12 cellular contexts compared by ENCODE assay signal in the genomic region with DNA sequence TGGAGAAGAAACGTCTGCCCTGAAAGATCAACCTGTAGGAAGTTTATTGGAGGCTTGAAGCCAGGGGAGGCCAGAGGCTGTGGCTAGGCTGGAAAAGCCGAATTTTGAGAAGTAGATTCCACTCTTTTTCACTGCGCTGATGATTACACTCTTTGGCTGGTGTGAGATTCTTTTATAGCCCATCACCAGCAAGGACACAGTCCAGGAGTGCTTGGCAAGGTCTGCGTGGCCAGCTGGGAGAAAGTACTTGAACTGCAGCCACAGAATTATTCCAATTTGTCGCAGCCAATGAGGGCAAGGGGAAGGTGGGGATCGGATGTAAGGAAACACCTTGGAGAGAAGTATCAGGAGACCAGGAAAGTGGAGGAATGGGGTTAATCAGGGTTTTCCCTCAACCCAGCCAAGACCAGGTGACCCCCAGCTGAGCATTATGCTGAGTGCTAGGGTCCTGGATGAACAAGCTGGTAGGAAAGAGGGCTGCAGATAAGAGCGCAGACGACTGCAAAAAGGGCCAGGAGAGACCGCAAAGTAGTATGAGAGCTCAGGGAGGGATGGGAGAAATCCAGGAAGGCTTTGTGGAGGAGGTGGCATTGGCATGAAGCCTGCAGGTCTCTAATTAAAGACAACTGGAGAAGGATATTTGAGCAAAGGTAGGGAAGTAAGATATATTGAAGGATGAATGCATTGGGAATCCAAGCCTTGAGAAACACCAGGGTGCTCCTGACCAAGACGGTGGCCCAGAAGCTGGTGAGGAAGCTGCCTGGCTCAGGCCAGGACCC. TPM values are rescaled to one million over a fixed set of nuclear protein-coding genes. Genes with fewer than 3 reads are reported as not detected.
DNase-seq lines count a peak whose midpoint lies in the region; ATAC-seq and TF ChIP-seq lines count a peak whose summit lies in the region.
"Had no signal": no experiment of that assay in that cellular context is flagged by ENCODE, and none has a peak within 500 bp of the region (broad histone marks: within the 10 kb centered on the region; RNA-seq: fewer than 3 reads in every experiment).

No MANE protein-coding gene starts in this region.

- no peak for DNase-seq in CD14-positive monocyte (ENCODE audit: low spot score)
- peak; percentile 46 for DNase-seq in fibroblast of the aortic adventitia (ENCODE audit: low read depth)
- DNase-seq in psoas muscle = no peak
- no peak for DNase-seq in SKM-1 treated with dmso at 0.1 percent for 144 hours (lab: John Stamatoyannopoulos, UW; ENCODE audit: unreplicated experiment)
- no peak for DNase-seq in NCI-H1417 (lab: John Stamatoyannopoulos, UW)
- no peak for DNase-seq in midbrain (lab: John Stamatoyannopoulos, UW)
- DNase-seq: NCI-H1436, NCI-H69 had no signal

- H3K4me1 ChIP-seq in Loucy (ENCODE audit: insufficient read depth, low read length, poor library complexity, severe bottlenecking) (peaks cover 75% of the 10 kb centered on the region), psoas muscle (peaks cover 14% of the 10 kb centered on the region)
- H3K4me1 ChIP-seq: right lobe of liver had no signal

- peak overlapping the region; percentile 63 for H3K9ac ChIP-seq in Loucy (ENCODE audit: low read depth, low read length, poor library complexity, severe bottlenecking)

- peak overlapping the region in 5 of 7 donors; percentile 53 to 73 (median 64) for H3K27ac Mint-ChIP-seq in CD14-positive monocyte

- H3K9me2 ChIP-seq in Loucy (replicated peaks; ENCODE audit: low read depth, low read length) = no peaks in the 10 kb centered on the region

- H3K27ac ChIP-seq in psoas muscle = no peak overlapping the region
- H3K27ac ChIP-seq: right lobe of liver had no signal

- H3K27me3 Mint-ChIP-seq in CD14-positive monocyte (ENCODE audit: low read depth in 3 of 3) = peaks cover 0 to 2% (median 0%) of the 10 kb centered on the region in 3 donors

- no peak overlapping the region for H2AFZ ChIP-seq in Loucy (ENCODE audit: low read length)

- no peak overlapping the region for H3K4me3 ChIP-seq in Loucy (ENCODE audit: low read length, poor library complexity, severe bottlenecking)
- no peak overlapping the region for H3K4me3 ChIP-seq in fibroblast of the aortic adventitia (ENCODE audit: low read depth, low read length)
- no peak overlapping the region for H3K4me3 ChIP-seq in psoas muscle
- H3K4me3 ChIP-seq: right lobe of liver had no signal

- no peaks in the 10 kb centered on the region for H3K79me2 ChIP-seq in Loucy (ENCODE audit: insufficient read depth, low read length)

- peaks cover 0 to under 1% (median 0%) of the 10 kb centered on the region in 7 donors for H3K9me3 Mint-ChIP-seq in CD14-positive monocyte

- no peak overlapping the region for H3K4me3 Mint-ChIP-seq in CD14-positive monocyte

- H3K4me2 ChIP-seq in Loucy (ENCODE audit: low read depth, low read length, poor library complexity, severe bottlenecking) = peak overlapping the region; percentile 46

- intact Hi-C loops in CD14-positive monocyte (cut with micrococcal nuclease) (no loop called here), psoas muscle (cut with DNase I) (no loop called here)

- H3K9me3 ChIP-seq in Loucy (ENCODE audit: insufficient read depth, low read depth, low read length) = no peaks in the 10 kb centered on the region
- H3K9me3 ChIP-seq in psoas muscle = no peaks in the 10 kb centered on the region
- H3K9me3 ChIP-seq: right lobe of liver had no signal

- no peaks in the 10 kb centered on the region for H3K36me3 ChIP-seq in Loucy (ENCODE audit: insufficient read depth, low read length)
- peaks cover 0 to 18% of the 10 kb centered on the region in 2 donors for H3K36me3 ChIP-seq in psoas muscle (ENCODE audit: insufficient read depth in 1 of 2, low read depth in 1 of 2)

- WGBS in psoas muscle, 3 donors = 33 to 39% (median 34%) methylated on average over 10 of the region's 10 CpGs

- H3F3A ChIP-seq in Loucy (ENCODE audit: low read depth) = no peaks in the 10 kb centered on the region

- TF ChIP-seq CTCF in CD14-positive monocyte (IDR thresholded peaks at IDR 0.05) (no peak), Loucy (conservative IDR thresholded peaks at IDR 0.05; ENCODE audit: low read length) (no peak), fibroblast of the aortic adventitia (IDR thresholded peaks at IDR 0.05; ENCODE audit: insufficient read depth, low read length) (no peak), psoas muscle (IDR thresholded peaks at IDR 0.05) (no peak)

- H3K27me3 ChIP-seq in Loucy (ENCODE audit: insufficient read depth, low read length, poor library complexity, severe bottlenecking) = no peaks in the 10 kb centered on the region
- no peaks in the 10 kb centered on the region for H3K27me3 ChIP-seq in psoas muscle (ENCODE audit: insufficient read depth in 3 of 3, low read length in 2 of 3)
- H3K27me3 ChIP-seq: right lobe of liver had no signal

- peaks cover 85 to 93% of the 10 kb centered on the region in 2 donors for H3K36me3 Mint-ChIP-seq in CD14-positive monocyte

- ATAC-seq in psoas muscle (peak; percentile 54 to 78 (median 68)), HG02623 (IDR thresholded peaks at IDR 0.05; ENCODE audit: unreplicated experiment) (no peak)
- ATAC-seq: HepG2, right lobe of liver had no signal

- H4K20me1 ChIP-seq in Loucy (ENCODE audit: insufficient read depth, low read length, poor library complexity, severe bottlenecking) = no peaks in the 10 kb centered on the region

- peaks cover 4% of the 10 kb centered on the region for H3K4me1 Mint-ChIP-seq in CD14-positive monocyte

RNA-seq across cellular contexts. Expression of a gene that starts 44.7 kb away (rescaled TPM):
- polyA plus RNA-seq in CD14-positive monocyte (1 to 10 TPM; 2.6 to 3.5 TPM), psoas muscle (1 to 10 TPM in 1 of 3 donors, under 1 TPM in 2; 0.45 to 1.3 (median 0.96) TPM)
- total RNA-seq in fibroblast of the aortic adventitia (ENCODE audit: low replicate concordance) (19.3 and 63.4 TPM in 2 replicates), psoas muscle (1 to 10 TPM; 3.4 to 4.7 (median 4.1) TPM)
